Comparison of ENCODE assay signal across 1 cellular context in genomic region chr4:42123071-42123644, GRCh38.
TF ChIP-seq lines count a peak whose summit lies in the region.

No MANE protein-coding gene starts in this region.

TF ChIP-seq in GM23338, 12 proteins besides CTCF, POLR2A, EP300 and RAD21 (continued from another document):
- no peak for TF ChIP-seq ZNF462 (CRISPR knock-in tag; IDR thresholded peaks at IDR 0.05)
- no peak for TF ChIP-seq EZH2 (IDR thresholded peaks at IDR 0.05; ENCODE audit: low read depth, unreplicated experiment)
- no peak for TF ChIP-seq ZNF114 (CRISPR knock-in tag; IDR thresholded peaks at IDR 0.05)
- TF ChIP-seq POLR2AphosphoS5 (IDR thresholded peaks at IDR 0.05; ENCODE audit: low read depth) = no peak
- no peak for TF ChIP-seq ZNF331 (CRISPR knock-in tag; IDR thresholded peaks at IDR 0.05; ENCODE audit: low read depth)
- TF ChIP-seq EZH2phosphoT487 (IDR thresholded peaks at IDR 0.05; ENCODE audit: unreplicated experiment) = no peak
- no peak for TF ChIP-seq NANOG (IDR thresholded peaks at IDR 0.05; ENCODE audit: borderline replicate concordance)
- no peak for TF ChIP-seq REST (IDR thresholded peaks at IDR 0.05; ENCODE audit: unreplicated experiment)
